11 cellular contexts compared by ENCODE assay signal in genomic region chr2:74864728-74865722, GRCh38. TPM values are rescaled to one million over a fixed set of nuclear protein-coding genes. Genes with fewer than 3 reads are reported as not detected.
DNase-seq lines count a peak whose midpoint lies in the region; ATAC-seq, FAIRE-seq and TF ChIP-seq lines count a peak whose summit lies in the region.
"Had no signal": no experiment of that assay in that cellular context is flagged by ENCODE, and none has a peak within 500 bp of the region (broad histone marks: within the 10 kb centered on the region; RNA-seq: fewer than 3 reads in every experiment).

No MANE protein-coding gene starts in this region.

- H3K27me3 Mint-ChIP-seq in CD14-positive monocyte (ENCODE audit: low read depth in 3 of 3), result peaks cover 0 to 2% (median 0%) of the 10 kb centered on the region in 3 donors
- H3K27me3 Mint-ChIP-seq: progenitor cell of endocrine pancreas had no signal

- no peak overlapping the region for H3K27ac ChIP-seq in neuronal stem cell (replicated peaks; ENCODE audit: low read length)
- H3K27ac ChIP-seq: body of pancreas had no signal

- peaks cover 9 to 25% of the 10 kb centered on the region in 2 donors for H3K4me1 ChIP-seq in neuronal stem cell (ENCODE audit: control insufficient read depth in 2 of 2, insufficient read depth in 1 of 2, low read depth in 1 of 2, low read length in 2 of 2)

- no peak overlapping the region for H4K91ac ChIP-seq in neuronal stem cell (ENCODE audit: low read depth, low read length, poor library complexity)

- peaks cover 63 to 83% of the 10 kb centered on the region in 2 donors for H3K36me3 Mint-ChIP-seq in CD14-positive monocyte

- no peak overlapping the region for H3K4ac ChIP-seq in neuronal stem cell (ENCODE audit: low read length)

- H3K27me3 ChIP-seq in bronchial epithelial cell (ENCODE audit: control insufficient read depth, insufficient read depth, low read length) (no peaks in the 10 kb centered on the region), neuronal stem cell (ENCODE audit: control insufficient read depth in 3 of 3, insufficient read depth in 3 of 3, low read depth in 1 of 3, low read length in 3 of 3) (no peaks in the 10 kb centered on the region)
- H3K27me3 ChIP-seq: body of pancreas had no signal

- H3K4me3 ChIP-seq in bronchial epithelial cell (ENCODE audit: low read depth, low read length) (no peak overlapping the region), neuronal stem cell (ENCODE audit: low read length in 2 of 2) (no peak overlapping the region)
- H3K4me3 ChIP-seq: body of pancreas had no signal

- no peaks in the 10 kb centered on the region for H3K9me3 Mint-ChIP-seq in CD14-positive monocyte

- H3K79me1 ChIP-seq in neuronal stem cell (ENCODE audit: low read depth, low read length), result peaks cover 5% of the 10 kb centered on the region

- H3K23ac ChIP-seq in neuronal stem cell (ENCODE audit: low read depth, low read length, poor library complexity), result peak overlapping the region; percentile 52

- DNase-seq in CD14-positive monocyte (ENCODE audit: low spot score) (no peak), bronchial epithelial cell (ENCODE audit: low read depth) (peak; percentile 85), neuronal stem cell (ENCODE audit: low spot score) (no peak), pons (ENCODE audit: low spot score) (no peak)
- no peak for DNase-seq in activated CD4-positive, alpha-beta T cell treated with anti-CD3 and anti-CD28 coated beads for 48 hours
- DNase-seq: activated CD4-positive, alpha-beta T cell treated with anti-CD3 and anti-CD28 coated beads, Interleukin-2, amount 50 U/mL, for 48 hours; body of pancreas had no signal

- H4K8ac ChIP-seq in neuronal stem cell (ENCODE audit: low read depth, low read length), result peak overlapping the region; percentile 29

- H3K18ac ChIP-seq in neuronal stem cell (ENCODE audit: low read length), result no peak overlapping the region

- H3K9ac ChIP-seq in neuronal stem cell (ENCODE audit: low read depth, low read length, poor library complexity), result no peak overlapping the region

- intact Hi-C loops in CD14-positive monocyte (cut with micrococcal nuclease), result no loop called here

- no peak overlapping the region for H2AFZ ChIP-seq in neuronal stem cell (ENCODE audit: low read length)

- H3K9me3 ChIP-seq in neuronal stem cell (replicated peaks in 1 of 2; ENCODE audit: control insufficient read depth in 2 of 2, insufficient read depth in 1 of 2, low read depth in 1 of 2, low read length in 2 of 2), result no peaks in the 10 kb centered on the region
- H3K9me3 ChIP-seq: body of pancreas had no signal

- no CpG with 5 or more reads among the region's 20 CpGs for WGBS in neuronal stem cell (ENCODE audit: extremely low coverage in 2 of 2, insufficient read length in 2 of 2, insufficient replicate concordance in 1 of 2), 2 donors

- no peak overlapping the region for H2BK5ac ChIP-seq in neuronal stem cell (ENCODE audit: low read length)

- H3K36me3 ChIP-seq in bronchial epithelial cell (ENCODE audit: control insufficient read depth, insufficient read depth, low read length) (peaks cover 15% of the 10 kb centered on the region), neuronal stem cell (replicated peaks in 1 of 2; ENCODE audit: control insufficient read depth in 2 of 2, insufficient read depth in 2 of 2, low read length in 2 of 2) (peaks cover 1 to 33% of the 10 kb centered on the region in 2 donors)

- no peak for FAIRE-seq in bronchial epithelial cell (lab: Jason Lieb, UNC)

- peaks cover 78% of the 10 kb centered on the region for H3K4me1 Mint-ChIP-seq in CD14-positive monocyte

- no peak overlapping the region for H3K4me2 ChIP-seq in neuronal stem cell (ENCODE audit: insufficient read depth, low read length, poor library complexity, severe bottlenecking)

- no peak overlapping the region for H3K14ac ChIP-seq in neuronal stem cell (ENCODE audit: low read length)

- no peak for TF ChIP-seq CTCF in CD14-positive monocyte (IDR thresholded peaks at IDR 0.05)
- TF ChIP-seq CTCF in bronchial epithelial cell (IDR thresholded peaks at IDR 0.05; ENCODE audit: insufficient read depth, low read length, severe bottlenecking), result no peak

- no peak overlapping the region for H2BK15ac ChIP-seq in neuronal stem cell (ENCODE audit: low read length)

- no peak for TF ChIP-seq RAD21 in Ishikawa (IDR thresholded peaks at IDR 0.05; ENCODE audit: low read depth)

- no peak for ATAC-seq in HG02763 (IDR thresholded peaks at IDR 0.05; ENCODE audit: unreplicated experiment)
- ATAC-seq in HG02623 (IDR thresholded peaks at IDR 0.05; ENCODE audit: unreplicated experiment), result no peak
- ATAC-seq: body of pancreas had no signal

- H2BK12ac ChIP-seq in neuronal stem cell (ENCODE audit: low read length), result no peak overlapping the region

- no peak overlapping the region for H3K4me3 Mint-ChIP-seq in CD14-positive monocyte

- no peak overlapping the region for H2AK5ac ChIP-seq in neuronal stem cell (ENCODE audit: low read depth, low read length)

- H2BK120ac ChIP-seq in neuronal stem cell (ENCODE audit: low read depth, low read length), result no peak overlapping the region

- peak overlapping the region; percentile 42 to 86 (median 76) for H3K27ac Mint-ChIP-seq in CD14-positive monocyte
- H3K27ac Mint-ChIP-seq: progenitor cell of endocrine pancreas had no signal

- no peak for TF ChIP-seq EP300 in Ishikawa (IDR thresholded peaks at IDR 0.05; ENCODE audit: borderline replicate concordance)

TF ChIP-seq in Ishikawa, 13 proteins besides CTCF, POLR2A, EP300 and RAD21:
- TF ChIP-seq CEBPB (IDR thresholded peaks at IDR 0.05) (no peak), EGR1 (IDR thresholded peaks at IDR 0.05) (peak; percentile 94), TAF1 (IDR thresholded peaks at IDR 0.05; ENCODE audit: low read depth) (no peak), YY1 (IDR thresholded peaks at IDR 0.05; ENCODE audit: low read depth) (no peak), NFIC (IDR thresholded peaks at IDR 0.05) (peak; percentile 33; the same call in 1 of the 2 replicates), CREB1 (IDR thresholded peaks at IDR 0.05; ENCODE audit: low read depth) (no peak), TEAD4 (IDR thresholded peaks at IDR 0.05) (peak; percentile 38; the same call in 1 of the 2 replicates), FOXM1 (IDR thresholded peaks at IDR 0.05; ENCODE audit: borderline replicate concordance, low read depth) (no peak), TCF12 (IDR thresholded peaks at IDR 0.05; ENCODE audit: low read depth) (no peak), ZBTB7A (IDR thresholded peaks at IDR 0.05; ENCODE audit: low read depth) (no peak)
- TF ChIP-seq, protein P1, sequence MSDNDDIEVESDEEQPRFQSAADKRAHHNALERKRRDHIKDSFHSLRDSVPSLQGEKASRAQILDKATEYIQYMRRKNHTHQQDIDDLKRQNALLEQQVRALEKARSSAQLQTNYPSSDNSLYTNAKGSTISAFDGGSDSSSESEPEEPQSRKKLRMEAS (IDR thresholded peaks at IDR 0.05), result no peak; the same call in 1 of the 2 replicates
- TF ChIP-seq, protein P2, sequence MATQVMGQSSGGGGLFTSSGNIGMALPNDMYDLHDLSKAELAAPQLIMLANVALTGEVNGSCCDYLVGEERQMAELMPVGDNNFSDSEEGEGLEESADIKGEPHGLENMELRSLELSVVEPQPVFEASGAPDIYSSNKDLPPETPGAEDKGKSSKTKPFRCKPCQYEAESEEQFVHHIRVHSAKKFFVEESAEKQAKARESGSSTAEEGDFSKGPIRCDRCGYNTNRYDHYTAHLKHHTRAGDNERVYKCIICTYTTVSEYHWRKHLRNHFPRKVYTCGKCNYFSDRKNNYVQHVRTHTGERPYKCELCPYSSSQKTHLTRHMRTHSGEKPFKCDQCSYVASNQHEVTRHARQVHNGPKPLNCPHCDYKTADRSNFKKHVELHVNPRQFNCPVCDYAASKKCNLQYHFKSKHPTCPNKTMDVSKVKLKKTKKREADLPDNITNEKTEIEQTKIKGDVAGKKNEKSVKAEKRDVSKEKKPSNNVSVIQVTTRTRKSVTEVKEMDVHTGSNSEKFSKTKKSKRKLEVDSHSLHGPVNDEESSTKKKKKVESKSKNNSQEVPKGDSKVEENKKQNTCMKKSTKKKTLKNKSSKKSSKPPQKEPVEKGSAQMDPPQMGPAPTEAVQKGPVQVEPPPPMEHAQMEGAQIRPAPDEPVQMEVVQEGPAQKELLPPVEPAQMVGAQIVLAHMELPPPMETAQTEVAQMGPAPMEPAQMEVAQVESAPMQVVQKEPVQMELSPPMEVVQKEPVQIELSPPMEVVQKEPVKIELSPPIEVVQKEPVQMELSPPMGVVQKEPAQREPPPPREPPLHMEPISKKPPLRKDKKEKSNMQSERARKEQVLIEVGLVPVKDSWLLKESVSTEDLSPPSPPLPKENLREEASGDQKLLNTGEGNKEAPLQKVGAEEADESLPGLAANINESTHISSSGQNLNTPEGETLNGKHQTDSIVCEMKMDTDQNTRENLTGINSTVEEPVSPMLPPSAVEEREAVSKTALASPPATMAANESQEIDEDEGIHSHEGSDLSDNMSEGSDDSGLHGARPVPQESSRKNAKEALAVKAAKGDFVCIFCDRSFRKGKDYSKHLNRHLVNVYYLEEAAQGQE (IDR thresholded peaks at IDR 0.05; ENCODE audit: low read depth), result no peak
- TF ChIP-seq, protein P3, sequence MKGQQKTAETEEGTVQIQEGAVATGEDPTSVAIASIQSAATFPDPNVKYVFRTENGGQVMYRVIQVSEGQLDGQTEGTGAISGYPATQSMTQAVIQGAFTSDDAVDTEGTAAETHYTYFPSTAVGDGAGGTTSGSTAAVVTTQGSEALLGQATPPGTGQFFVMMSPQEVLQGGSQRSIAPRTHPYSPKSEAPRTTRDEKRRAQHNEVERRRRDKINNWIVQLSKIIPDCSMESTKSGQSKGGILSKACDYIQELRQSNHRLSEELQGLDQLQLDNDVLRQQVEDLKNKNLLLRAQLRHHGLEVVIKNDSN (IDR thresholded peaks at IDR 0.05), result no peak

RNA-seq across cellular contexts. Expression of gene HK2, which starts 31.1 kb away (rescaled TPM):
- polyA plus RNA-seq in CD14-positive monocyte, result 10 to 100 TPM; 20.3 to 29.8 TPM
- total RNA-seq in bronchial epithelial cell, result 158 and 175 TPM in 2 replicates
- polyA plus RNA-seq in neuronal stem cell (2013, experiment 1 of 2), result 8.2 TPM
- polyA plus RNA-seq in neuronal stem cell (2013, experiment 2 of 2), result 8.4 TPM
